In genomic region chr12:47885012-47885501, GRCh38 we compare ENCODE assay signal across 9 cellular contexts. TPM values are rescaled to one million over a fixed set of nuclear protein-coding genes. Genes with fewer than 3 reads are reported as not detected.
DNase-seq lines count a peak whose midpoint lies in the region; ATAC-seq, FAIRE-seq and TF ChIP-seq lines count a peak whose summit lies in the region.
"Had no signal": no experiment of that assay in that cellular context is flagged by ENCODE, and none has a peak within 500 bp of the region (broad histone marks: within the 10 kb centered on the region; RNA-seq: fewer than 3 reads in every experiment).

No MANE protein-coding gene starts in this region.

- 89 to 93% (median 92%) methylated on average over 10 of the region's 10 CpGs for WGBS in psoas muscle, 3 donors

- no peaks in the 10 kb centered on the region for H3K27me3 ChIP-seq in WERI-Rb-1 (ENCODE audit: insufficient read depth, low read depth, severe bottlenecking)
- H3K27me3 ChIP-seq in psoas muscle (ENCODE audit: insufficient read depth in 3 of 3, low read length in 2 of 3), result no peaks in the 10 kb centered on the region

- H3K4me1 Mint-ChIP-seq in activated CD8-positive, alpha-beta T cell treated with anti-CD3 and anti-CD28 coated beads for 36 hours (ENCODE audit: low read depth), result peaks cover 80% of the 10 kb centered on the region

- H3K9me3 ChIP-seq in WERI-Rb-1 (ENCODE audit: severe bottlenecking) (no peaks in the 10 kb centered on the region), kidney (ENCODE audit: control insufficient read depth in 1 of 2, low read length in 2 of 2) (no peaks in the 10 kb centered on the region), psoas muscle (no peaks in the 10 kb centered on the region)

- intact Hi-C loops in activated CD8-positive, alpha-beta T cell treated with anti-CD3 and anti-CD28 coated beads for 36 hours (cut with micrococcal nuclease), result loop anchor here (2.0 to 5.0 kb wide), 2 partner anchors 24 to 73 kb away; no protein-coding TSS in a partner anchor
- intact Hi-C loops in kidney (cut with DNase I), result no loop called here
- intact Hi-C loops in psoas muscle (cut with DNase I), result no loop called here

- CTCF ChIA-PET in activated CD8-positive, alpha-beta T cell treated with anti-CD3 and anti-CD28 coated beads for 36 hours (lab: Charles Lee), result interaction anchor here (0.8 to 4.9 kb wide), 17 partner anchors 10 to 142 kb away, joined by 3 to 37 read pairs (median 9); partner anchors contain the start of genes TMEM106C and VDR

- no peak overlapping the region for H3K9ac ChIP-seq in kidney (ENCODE audit: low read length in 2 of 2)

- peak overlapping the region; percentile 96 for H3K27ac Mint-ChIP-seq in activated CD8-positive, alpha-beta T cell treated with anti-CD3 and anti-CD28 coated beads for 36 hours

- no peaks in the 10 kb centered on the region for H3K27me3 Mint-ChIP-seq in activated CD8-positive, alpha-beta T cell treated with anti-CD3 and anti-CD28 coated beads for 36 hours

- H3K36me3 ChIP-seq in WERI-Rb-1 (no peaks in the 10 kb centered on the region), kidney (ENCODE audit: control insufficient read depth in 1 of 2, insufficient read depth in 2 of 2, low read length in 2 of 2) (peaks cover 0 to 4% of the 10 kb centered on the region in 2 donors), psoas muscle (ENCODE audit: insufficient read depth in 1 of 2, low read depth in 1 of 2) (no peaks in the 10 kb centered on the region)

- no peaks in the 10 kb centered on the region for H3K9me3 Mint-ChIP-seq in activated CD8-positive, alpha-beta T cell treated with anti-CD3 and anti-CD28 coated beads for 36 hours

- peak; percentile 98 for DNase-seq in activated CD8-positive, alpha-beta T cell treated with anti-CD3 and anti-CD28 coated beads for 36 hours
- peak; percentile 51 to 88 (median 59) for DNase-seq in stimulated activated CD4-positive, alpha-beta T cell treated with anti-CD3 and anti-CD28 coated beads, Interleukin-1b, Interleukin-23, amount 100 ng/mL, for 24 hours (ENCODE audit: low read depth in 4 of 4, low spot score in 1 of 4)
- DNase-seq in WERI-Rb-1, result no peak
- DNase-seq in kidney, result no peak
- DNase-seq in psoas muscle, result no peak
- no peak for DNase-seq in GM19238 (ENCODE audit: insufficient read length, low spot score)
- DNase-seq: NCI-H1048 had no signal

- H3K4me1 ChIP-seq in kidney (ENCODE audit: control insufficient read depth in 1 of 2, insufficient read depth in 1 of 2, low read depth in 1 of 2, low read length in 2 of 2) (peaks cover 6 to 17% of the 10 kb centered on the region in 2 donors), psoas muscle (no peaks in the 10 kb centered on the region)

- TF ChIP-seq CTCF in activated CD8-positive, alpha-beta T cell treated with anti-CD3 and anti-CD28 coated beads for 36 hours (IDR thresholded peaks at IDR 0.05), result no peak
- TF ChIP-seq CTCF in WERI-Rb-1 (IDR thresholded peaks at IDR 0.05; ENCODE audit: low read depth, low read length), result no peak
- no peak for TF ChIP-seq CTCF in kidney (IDR thresholded peaks at IDR 0.05; ENCODE audit: borderline replicate concordance, extremely low read depth, insufficient read depth)
- no peak for TF ChIP-seq CTCF in psoas muscle (IDR thresholded peaks at IDR 0.05)

- H3K36me3 Mint-ChIP-seq in activated CD8-positive, alpha-beta T cell treated with anti-CD3 and anti-CD28 coated beads for 36 hours (ENCODE audit: low read depth), result peaks cover 72% of the 10 kb centered on the region

- H3K4me3 Mint-ChIP-seq in activated CD8-positive, alpha-beta T cell treated with anti-CD3 and anti-CD28 coated beads for 36 hours, result peak overlapping the region; percentile 76

- POLR2A ChIA-PET in activated CD8-positive, alpha-beta T cell treated with anti-CD3 and anti-CD28 coated beads for 36 hours (lab: Charles Lee), result interaction anchor here (0.6 to 5.7 kb wide), 13 partner anchors 9 to 179 kb away, joined by 3 to 57 read pairs (median 7); partner anchors contain the start of genes RPAP3 and VDR

- H3K4me3 ChIP-seq in WERI-Rb-1 (ENCODE audit: low read depth, low read length) (no peak overlapping the region), kidney (ENCODE audit: low read length in 2 of 2) (no peak overlapping the region), psoas muscle (no peak overlapping the region)

- H3K27ac ChIP-seq in WERI-Rb-1, result no peak overlapping the region
- H3K27ac ChIP-seq in kidney (ENCODE audit: low read depth in 2 of 2, low read length in 2 of 2), result no peak overlapping the region
- no peak overlapping the region for H3K27ac ChIP-seq in psoas muscle

- peak; percentile 40 for ATAC-seq in GM18520 (IDR thresholded peaks at IDR 0.05; ENCODE audit: unreplicated experiment)
- ATAC-seq in HG02973 (IDR thresholded peaks at IDR 0.05; ENCODE audit: unreplicated experiment), result peak; percentile 41
- ATAC-seq in activated CD8-positive, alpha-beta T cell treated with anti-CD3 and anti-CD28 coated beads for 36 hours, result peak; percentile 89
- ATAC-seq in psoas muscle, result no peak

- no peak for FAIRE-seq in kidney (lab: Jason Lieb, UNC)

RNA-seq across cellular contexts. Expression of gene VDR, which starts 19.7 kb away (rescaled TPM):
- 10 to 100 TPM; 84.6 to 86.4 TPM for total RNA-seq in activated CD8-positive, alpha-beta T cell treated with anti-CD3 and anti-CD28 coated beads for 36 hours
- total RNA-seq in kidney (14.8 TPM), psoas muscle (1 to 10 TPM; 2.5 to 6.1 (median 4.5) TPM)
- polyA plus RNA-seq in kidney (ENCODE audit: insufficient read depth, low read depth, low replicate concordance) (19.1 TPM), psoas muscle (1 to 10 TPM in 1 of 3 donors, under 1 TPM in 2; 0.62 to 3.0 (median 0.74) TPM)

Comparison
In these comparisons a context has a peak if more than half of its experiments do, and no peak if none do; other contexts are left out.
1. ATAC-seq: peak in GM18520 (single experiment), HG02973 (single experiment) and activated CD8-positive, alpha-beta T cell treated with anti-CD3 and anti-CD28 coated beads for 36 hours (single experiment); none in psoas muscle (0 of 4).
2. DNase-seq: peak in activated CD8-positive, alpha-beta T cell treated with anti-CD3 and anti-CD28 coated beads for 36 hours (single experiment) and stimulated activated CD4-positive, alpha-beta T cell treated with anti-CD3 and anti-CD28 coated beads, Interleukin-1b, Interleukin-23, amount 100 ng/mL, for 24 hours (4 of 4); none in WERI-Rb-1 (single experiment), kidney (single experiment), psoas muscle (0 of 2) and GM19238 (single experiment).